Comparison of ENCODE assay signal across 7 cellular contexts in the genomic region with DNA sequence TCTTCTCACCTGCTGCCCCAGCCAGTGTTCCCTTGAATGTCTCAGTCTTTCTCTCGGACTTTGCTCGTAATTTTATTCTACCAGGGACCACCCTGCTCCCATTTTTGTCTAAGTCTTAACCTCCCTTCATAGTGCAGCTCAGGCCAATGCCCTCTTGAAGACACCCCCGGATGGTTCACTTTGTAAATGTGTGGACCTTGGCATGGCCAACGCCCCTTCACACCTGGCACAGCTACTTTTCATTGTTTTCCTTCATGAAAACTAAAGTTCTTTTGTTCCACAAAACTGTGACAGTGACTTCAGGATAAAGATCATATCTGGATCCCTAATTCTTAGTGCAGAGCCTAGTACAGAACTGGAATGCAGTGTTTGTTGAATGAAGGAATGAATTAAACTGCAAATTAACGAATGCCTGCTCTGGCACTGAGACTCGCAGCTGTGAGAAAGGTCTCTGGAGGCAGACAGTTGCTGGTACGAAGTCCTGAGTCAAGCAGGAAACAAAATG. TPM values are rescaled to one million over a fixed set of nuclear protein-coding genes. Genes with fewer than 3 reads are reported as not detected.
DNase-seq lines count a peak whose midpoint lies in the region; ATAC-seq, FAIRE-seq and TF ChIP-seq lines count a peak whose summit lies in the region.

No MANE protein-coding gene starts in this region.

- in situ Hi-C loops in GM13977 (cut with MboI; ENCODE audit: low pct_unique_long_range_greater_than_20kb, low sequenced_read_pairs, unreplicated experiment), result no loop called here

- H3K27ac ChIP-seq in adrenal gland (peak overlapping the region; percentile 95 to 100 (median 100)), lower lobe of right lung (peak overlapping the region; percentile 100)

- ATAC-seq in HG02571 (IDR thresholded peaks at IDR 0.05; ENCODE audit: unreplicated experiment), result peak; percentile 27
- no peak for ATAC-seq in lower lobe of right lung
- no peak for ATAC-seq in HG03439 (IDR thresholded peaks at IDR 0.05; ENCODE audit: unreplicated experiment)

- H3K9me3 ChIP-seq in adrenal gland (replicated peaks in 1 of 3), result no peaks in the 10 kb centered on the region
- H3K9me3 ChIP-seq in lower lobe of right lung, result no peaks in the 10 kb centered on the region

- TF ChIP-seq CTCF in GM13977 (IDR thresholded peaks at IDR 0.05; ENCODE audit: extremely low read depth, insufficient read depth, missing control alignments) (no peak), adrenal gland (IDR thresholded peaks at IDR 0.05) (no peak), lower lobe of right lung (IDR thresholded peaks at IDR 0.05) (no peak)

- intact Hi-C loops in adrenal gland (cut with DNase I) (loop anchor here in 1 of 2 donors (5.0 to 10.0 kb wide), 2 partner anchors 69 to 356 kb away; no protein-coding TSS in a partner anchor), lower lobe of right lung (cut with DNase I) (no loop called here)

- FAIRE-seq in H54 (lab: Jason Lieb, UNC), result no peak

- H3K4me1 ChIP-seq in adrenal gland (replicated peaks in 1 of 2) (peaks cover 11 to 16% of the 10 kb centered on the region in 2 donors), lower lobe of right lung (peaks cover 25% of the 10 kb centered on the region)

- WGBS in adrenal gland, 4 donors, result 9 to 15% (median 11%) methylated on average over 7 of the region's 7 CpGs

- H3K36me3 ChIP-seq in adrenal gland (replicated peaks in 1 of 2) (no peaks in the 10 kb centered on the region), lower lobe of right lung (no peaks in the 10 kb centered on the region)

- DNase-seq in GM13977 (ENCODE audit: low spot score) (peak; percentile 65), adrenal gland (peak in 2 of 7 donors; percentile 68 to 79), lower lobe of right lung (no peak), H54 (ENCODE audit: insufficient read length, low spot score) (no peak)
- DNase-seq in stimulated activated naive CD4-positive, alpha-beta T cell treated with Interleukin-2 at 50 U/mL for 16 hours (lab: John Stamatoyannopoulos, UW), result no peak

- H3K27me3 ChIP-seq in adrenal gland (no peaks in the 10 kb centered on the region), lower lobe of right lung (ENCODE audit: low read depth) (no peaks in the 10 kb centered on the region)

- H3K4me3 ChIP-seq in adrenal gland (peak overlapping the region in 1 of 4 donors; percentile 63), lower lobe of right lung (peak overlapping the region; percentile 81)

- no peak for TF ChIP-seq POLR2A in adrenal gland (IDR thresholded peaks at IDR 0.05)
- no peak for TF ChIP-seq POLR2A in H54 (IDR thresholded peaks at IDR 0.05; ENCODE audit: low read depth, low read length)

RNA-seq across cellular contexts. Expression of a gene that starts 3.5 kb away (rescaled TPM):
- 10 to 100 TPM in 2 of 8 donors, 1 to 10 TPM in 6; 2.3 to 24.9 (median 7.8) TPM for total RNA-seq in adrenal gland
- polyA plus RNA-seq in adrenal gland, result 10 to 100 TPM in 1 of 3 donors, 1 to 10 TPM in 2; 6.0 to 12.7 (median 9.8) TPM
- total RNA-seq in lower lobe of right lung, result 41.0 TPM

RNA-seq across cellular contexts. Expression of a gene that starts 7.7 kb away (rescaled TPM):
- total RNA-seq in adrenal gland (10 to 100 TPM in 1 of 8 donors, 1 to 10 TPM in 7; 1.0 to 12.0 (median 3.6) TPM), lower lobe of right lung (29.3 TPM)
- 1 to 10 TPM; 1.8 to 10.0 (median 3.7) TPM for polyA plus RNA-seq in adrenal gland

RNA-seq across cellular contexts. Expression of a gene that starts 39.4 kb away (rescaled TPM):
- total RNA-seq in adrenal gland (not detected), lower lobe of right lung (not detected)
- not detected for polyA plus RNA-seq in adrenal gland
